ENCODE assay signal across 8 cellular contexts in genomic region chr1:97820470-97821188, GRCh38.
DNase-seq lines count a peak whose midpoint lies in the region; ATAC-seq and TF ChIP-seq lines count a peak whose summit lies in the region.

No MANE protein-coding gene starts in this region.

- no peak for DNase-seq in activated CD8-positive, alpha-beta T cell treated with anti-CD3 and anti-CD28 coated beads for 36 hours
- DNase-seq in activated CD8-positive, alpha-beta T cell treated with anti-CD3 and anti-CD28 coated beads, Interleukin-2, amount 10 ng/mL, durations not matched to agents 7 days and 5 days: no peak
- peak; percentile 65 for DNase-seq in fibroblast of pulmonary artery (ENCODE audit: low read depth)
- no peak for DNase-seq in stimulated activated naive B cell treated with anti-CD40 and anti-IgM and Interleukin-4, amounts not matched to agents 10 μg/mL and 1 μg/mL and 100 μg/mL, for 72 hours
- DNase-seq in inferior parietal cortex (ENCODE audit: extremely low spot score): no peak

- H3K4me1 ChIP-seq in OCI-LY3 (ENCODE audit: low read length): no peaks in the 10 kb centered on the region

- CTCF ChIA-PET in activated CD8-positive, alpha-beta T cell treated with anti-CD3 and anti-CD28 coated beads for 36 hours (lab: Charles Lee): interaction anchor here (0.8 to 1.7 kb wide), 6 partner anchors 9 to 852 kb away, joined by 3 to 5 read pairs (median 3); no protein-coding TSS in a partner anchor
- CTCF ChIA-PET in activated CD8-positive, alpha-beta T cell treated with anti-CD3 and anti-CD28 coated beads, Interleukin-2, amount 10 ng/mL, durations not matched to agents 7 days and 5 days (lab: Charles Lee): interaction anchor here (1.1 to 1.2 kb wide), 3 partner anchors 13 to 31 kb away, joined by 3 to 4 read pairs (median 3); no protein-coding TSS in a partner anchor

- no peaks in the 10 kb centered on the region for H4K20me1 ChIP-seq in OCI-LY3 (ENCODE audit: insufficient read depth, low read length)

- H3K4me3 ChIP-seq in OCI-LY3 (ENCODE audit: low read length) (no peak overlapping the region), fibroblast of pulmonary artery (replicated peaks; ENCODE audit: low read depth, low read length) (no peak overlapping the region)

- H3K4me2 ChIP-seq in OCI-LY3 (ENCODE audit: low read length): no peak overlapping the region

- no peaks in the 10 kb centered on the region for H3K9me3 ChIP-seq in OCI-LY3 (ENCODE audit: insufficient read depth, low read length)

- H3K79me2 ChIP-seq in OCI-LY3 (ENCODE audit: low read length): no peaks in the 10 kb centered on the region

- no peaks in the 10 kb centered on the region for H3K9me3 Mint-ChIP-seq in activated CD8-positive, alpha-beta T cell treated with anti-CD3 and anti-CD28 coated beads for 36 hours
- no peaks in the 10 kb centered on the region for H3K9me3 Mint-ChIP-seq in activated CD8-positive, alpha-beta T cell treated with anti-CD3 and anti-CD28 coated beads, Interleukin-2, amount 10 ng/mL, durations not matched to agents 7 days and 5 days (ENCODE audit: insufficient read depth)
- H3K9me3 Mint-ChIP-seq in stimulated activated naive B cell treated with anti-CD40 and anti-IgM and Interleukin-4, amounts not matched to agents 10 μg/mL and 1 μg/mL and 100 μg/mL, for 72 hours: no peaks in the 10 kb centered on the region

- no peak overlapping the region for H2AFZ ChIP-seq in OCI-LY3 (ENCODE audit: low read depth, low read length)

- H3K27me3 ChIP-seq in OCI-LY3 (ENCODE audit: low read depth, low read length): no peaks in the 10 kb centered on the region

- no peak for ATAC-seq in activated CD8-positive, alpha-beta T cell treated with anti-CD3 and anti-CD28 coated beads for 36 hours
- no peak for ATAC-seq in activated CD8-positive, alpha-beta T cell treated with anti-CD3 and anti-CD28 coated beads, Interleukin-2, amount 10 ng/mL, durations not matched to agents 7 days and 5 days
- ATAC-seq in HG02943 (IDR thresholded peaks at IDR 0.05; ENCODE audit: low read depth, unreplicated experiment) (peak; percentile 79), GM21737 (IDR thresholded peaks at IDR 0.05; ENCODE audit: unreplicated experiment) (no peak)
- peak; percentile 49 to 56 for ATAC-seq in stimulated activated naive B cell treated with anti-CD40 and anti-IgM and Interleukin-4, amounts not matched to agents 10 μg/mL and 1 μg/mL and 100 μg/mL, for 72 hours (replicated peaks)

- H3K4me1 Mint-ChIP-seq in activated CD8-positive, alpha-beta T cell treated with anti-CD3 and anti-CD28 coated beads for 36 hours (ENCODE audit: low read depth): no peaks in the 10 kb centered on the region
- no peaks in the 10 kb centered on the region for H3K4me1 Mint-ChIP-seq in activated CD8-positive, alpha-beta T cell treated with anti-CD3 and anti-CD28 coated beads, Interleukin-2, amount 10 ng/mL, durations not matched to agents 7 days and 5 days (ENCODE audit: low read depth)
- peaks cover 0 to 1% of the 10 kb centered on the region in 2 donors for H3K4me1 Mint-ChIP-seq in stimulated activated naive B cell treated with anti-CD40 and anti-IgM and Interleukin-4, amounts not matched to agents 10 μg/mL and 1 μg/mL and 100 μg/mL, for 72 hours

- no peak overlapping the region for H3K4me3 Mint-ChIP-seq in activated CD8-positive, alpha-beta T cell treated with anti-CD3 and anti-CD28 coated beads for 36 hours
- H3K4me3 Mint-ChIP-seq in activated CD8-positive, alpha-beta T cell treated with anti-CD3 and anti-CD28 coated beads, Interleukin-2, amount 10 ng/mL, durations not matched to agents 7 days and 5 days: no peak overlapping the region
- no peak overlapping the region for H3K4me3 Mint-ChIP-seq in stimulated activated naive B cell treated with anti-CD40 and anti-IgM and Interleukin-4, amounts not matched to agents 10 μg/mL and 1 μg/mL and 100 μg/mL, for 72 hours

- intact Hi-C loops in activated CD8-positive, alpha-beta T cell treated with anti-CD3 and anti-CD28 coated beads for 36 hours (cut with micrococcal nuclease): loop anchor here (10.0 kb wide), 1 partner anchor 224 kb away; no protein-coding TSS in a partner anchor

- no peak overlapping the region for H3K27ac Mint-ChIP-seq in activated CD8-positive, alpha-beta T cell treated with anti-CD3 and anti-CD28 coated beads for 36 hours
- no peak overlapping the region for H3K27ac Mint-ChIP-seq in activated CD8-positive, alpha-beta T cell treated with anti-CD3 and anti-CD28 coated beads, Interleukin-2, amount 10 ng/mL, durations not matched to agents 7 days and 5 days
- H3K27ac Mint-ChIP-seq in stimulated activated naive B cell treated with anti-CD40 and anti-IgM and Interleukin-4, amounts not matched to agents 10 μg/mL and 1 μg/mL and 100 μg/mL, for 72 hours: no peak overlapping the region

- POLR2A ChIA-PET in activated CD8-positive, alpha-beta T cell treated with anti-CD3 and anti-CD28 coated beads for 36 hours (lab: Charles Lee): no interaction called here
- POLR2A ChIA-PET in activated CD8-positive, alpha-beta T cell treated with anti-CD3 and anti-CD28 coated beads, Interleukin-2, amount 10 ng/mL, durations not matched to agents 7 days and 5 days (lab: Charles Lee): no interaction called here

- H3K36me3 ChIP-seq in OCI-LY3 (replicated peaks; ENCODE audit: low read depth, low read length): no peaks in the 10 kb centered on the region

- no peaks in the 10 kb centered on the region for H3K36me3 Mint-ChIP-seq in activated CD8-positive, alpha-beta T cell treated with anti-CD3 and anti-CD28 coated beads for 36 hours (ENCODE audit: low read depth)
- no peaks in the 10 kb centered on the region for H3K36me3 Mint-ChIP-seq in activated CD8-positive, alpha-beta T cell treated with anti-CD3 and anti-CD28 coated beads, Interleukin-2, amount 10 ng/mL, durations not matched to agents 7 days and 5 days (ENCODE audit: low read depth)
- H3K36me3 Mint-ChIP-seq in stimulated activated naive B cell treated with anti-CD40 and anti-IgM and Interleukin-4, amounts not matched to agents 10 μg/mL and 1 μg/mL and 100 μg/mL, for 72 hours: no peaks in the 10 kb centered on the region

- H3K27me3 Mint-ChIP-seq in activated CD8-positive, alpha-beta T cell treated with anti-CD3 and anti-CD28 coated beads for 36 hours: no peaks in the 10 kb centered on the region
- no peaks in the 10 kb centered on the region for H3K27me3 Mint-ChIP-seq in activated CD8-positive, alpha-beta T cell treated with anti-CD3 and anti-CD28 coated beads, Interleukin-2, amount 10 ng/mL, durations not matched to agents 7 days and 5 days (ENCODE audit: low read depth)
- H3K27me3 Mint-ChIP-seq in stimulated activated naive B cell treated with anti-CD40 and anti-IgM and Interleukin-4, amounts not matched to agents 10 μg/mL and 1 μg/mL and 100 μg/mL, for 72 hours: no peaks in the 10 kb centered on the region

- no peak overlapping the region for H3K27ac ChIP-seq in OCI-LY3 (ENCODE audit: low read length)

- no peak overlapping the region for H3K9ac ChIP-seq in OCI-LY3 (ENCODE audit: low read length)

- TF ChIP-seq CTCF in activated CD8-positive, alpha-beta T cell treated with anti-CD3 and anti-CD28 coated beads for 36 hours (IDR thresholded peaks at IDR 0.05): peak; percentile 68
- TF ChIP-seq CTCF in OCI-LY3 (IDR thresholded peaks at IDR 0.05; ENCODE audit: low read depth, low read length): peak; percentile 61
- peak; percentile 51 for TF ChIP-seq CTCF in fibroblast of pulmonary artery (IDR thresholded peaks at IDR 0.05; ENCODE audit: low read length, missing control alignments)

Comparison
In these comparisons a context has a peak if more than half of its experiments do, and no peak if none do; other contexts are left out.
1. ATAC-seq: peak in HG02943 (single experiment) and stimulated activated naive B cell treated with anti-CD40 and anti-IgM and Interleukin-4, amounts not matched to agents 10 μg/mL and 1 μg/mL and 100 μg/mL, for 72 hours (2 of 2); none in activated CD8-positive, alpha-beta T cell treated with anti-CD3 and anti-CD28 coated beads for 36 hours (single experiment), activated CD8-positive, alpha-beta T cell treated with anti-CD3 and anti-CD28 coated beads, Interleukin-2, amount 10 ng/mL, durations not matched to agents 7 days and 5 days (single experiment) and GM21737 (single experiment).
2. Peak in every context shown above with its lines, with median percentiles within 50 percentile points of each other: CTCF ChIP-seq.